ENCODE assay signal across 8 cellular contexts in the genomic region with DNA sequence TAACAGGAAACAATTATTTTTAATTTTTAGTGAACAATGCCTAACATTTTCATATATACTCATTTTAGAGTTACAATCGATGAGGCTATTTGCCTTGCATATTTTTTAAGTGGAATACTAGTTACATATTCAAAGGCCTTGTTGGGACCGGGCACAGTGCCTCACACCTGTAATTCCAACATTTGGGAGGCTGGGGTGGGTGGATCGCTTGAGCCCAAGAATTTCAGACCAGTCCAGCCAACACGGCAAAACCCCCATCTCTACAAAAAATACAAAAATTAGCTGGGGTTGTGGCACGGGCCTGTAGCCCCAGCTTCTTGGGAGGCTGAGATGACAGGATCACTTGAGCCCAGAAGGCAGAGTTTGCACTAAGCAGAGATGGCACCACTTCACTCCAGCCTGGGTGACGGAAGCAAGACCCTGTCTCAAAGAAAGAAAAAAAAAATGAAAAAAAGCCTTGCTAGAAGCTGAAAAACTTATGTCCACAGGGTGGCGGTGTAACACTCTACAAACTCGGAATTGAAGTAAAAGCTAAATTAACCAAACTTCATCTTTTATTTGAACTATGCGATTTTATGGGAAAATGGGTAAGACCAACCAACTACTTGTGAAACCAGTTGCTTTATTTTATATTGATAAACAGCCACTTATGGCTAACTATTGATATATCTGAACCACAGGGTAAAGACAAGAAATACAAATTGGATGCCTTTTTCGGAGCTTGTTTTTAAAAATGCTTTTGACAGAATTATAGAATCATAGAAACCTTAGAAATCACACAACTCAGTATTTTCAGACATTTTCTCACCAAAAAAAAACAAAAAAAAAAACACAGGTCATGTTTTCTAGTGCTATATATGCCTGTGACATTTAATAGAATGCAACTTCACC. TPM values are rescaled to one million over a fixed set of nuclear protein-coding genes. Genes with fewer than 3 reads are reported as not detected.
DNase-seq lines count a peak whose midpoint lies in the region; ATAC-seq and TF ChIP-seq lines count a peak whose summit lies in the region.

No MANE protein-coding gene starts in this region.

- peak; percentile 60 for TF ChIP-seq CTCF in astrocyte of the spinal cord (IDR thresholded peaks at IDR 0.05; ENCODE audit: low read depth, low read length)

- in situ Hi-C loops in astrocyte of the spinal cord (cut with HindIII; ENCODE audit: low sequenced_read_pairs), result no loop called here

- no peak overlapping the region for H3K4me3 ChIP-seq in astrocyte of the spinal cord (ENCODE audit: low read depth, low read length)

- H3K27ac Mint-ChIP-seq in T-helper 17 cell, result no peak overlapping the region

- no peaks in the 10 kb centered on the region for H3K36me3 Mint-ChIP-seq in T-helper 17 cell (ENCODE audit: low read depth)

- H3K4me3 Mint-ChIP-seq in T-helper 17 cell, result no peak overlapping the region

- H3K27me3 Mint-ChIP-seq in T-helper 17 cell, result peaks cover 53% of the 10 kb centered on the region

- ATAC-seq in activated CD4-positive, CD25-positive, alpha-beta regulatory T cell treated with anti-CD3 and anti-CD28 coated beads, Interleukin-2, amount 50 U/mL, for 24 hours, result no peak
- peak; percentile 52 for ATAC-seq in T-helper 17 cell
- ATAC-seq in GM21786 (IDR thresholded peaks at IDR 0.05; ENCODE audit: unreplicated experiment), result no peak

- DNase-seq in activated CD4-positive, CD25-positive, alpha-beta regulatory T cell (lab: John Stamatoyannopoulos, UW), result peak; percentile 6 to 33 (median 11)
- DNase-seq in NCI-H128 (lab: John Stamatoyannopoulos, UW; ENCODE audit: unreplicated experiment), result peak; percentile 8
- peak in 2 of 3 donors; percentile 17 to 50 for DNase-seq in T-helper 17 cell
- DNase-seq in astrocyte of the spinal cord (ENCODE audit: low read depth, low spot score), result peak; percentile 88
- peak; percentile 79 for DNase-seq in inferior parietal cortex (ENCODE audit: extremely low spot score)
- peak; percentile 30 for DNase-seq in stimulated activated CD4-positive, alpha-beta T cell treated with anti-CD3 and anti-CD28 coated beads, Interleukin-1b, Interleukin-23, amount 100 ng/mL, for 48 hours

- no peaks in the 10 kb centered on the region for H3K9me3 ChIP-seq in T-helper 17 cell (ENCODE audit: control insufficient read depth, low read length, poor library complexity, severe bottlenecking)

- H3K4me1 Mint-ChIP-seq in T-helper 17 cell, result no peaks in the 10 kb centered on the region

RNA-seq across cellular contexts. Expression of gene ROS1, which starts 24.1 kb away (rescaled TPM):
- not detected for total RNA-seq in T-helper 17 cell

RNA-seq across cellular contexts. Expression of gene DCBLD1, which starts 32.7 kb away (rescaled TPM):
- total RNA-seq in T-helper 17 cell, result 1 to 10 TPM; 1.4 to 1.8 TPM

Comparison
In these comparisons a context has a peak if more than half of its experiments do, and no peak if none do; other contexts are left out.
1. DNase-seq: peak in every context shown above with its lines; median percentile 88 in astrocyte of the spinal cord; 79 in inferior parietal cortex; 34 in T-helper 17 cell; 30 in stimulated activated CD4-positive, alpha-beta T cell treated with anti-CD3 and anti-CD28 coated beads, Interleukin-1b, Interleukin-23, amount 100 ng/mL, for 48 hours; 11 in activated CD4-positive, CD25-positive, alpha-beta regulatory T cell; 8 in NCI-H128.